1 cellular context compared by ENCODE assay signal in genomic region chr4:52957220-52957686, GRCh38.
TF ChIP-seq lines count a peak whose summit lies in the region.

No MANE protein-coding gene starts in this region.

TF ChIP-seq in SK-N-SH, 30 proteins besides CTCF, POLR2A, EP300 and RAD21 (continued from another document):
- TF ChIP-seq, protein P1, sequence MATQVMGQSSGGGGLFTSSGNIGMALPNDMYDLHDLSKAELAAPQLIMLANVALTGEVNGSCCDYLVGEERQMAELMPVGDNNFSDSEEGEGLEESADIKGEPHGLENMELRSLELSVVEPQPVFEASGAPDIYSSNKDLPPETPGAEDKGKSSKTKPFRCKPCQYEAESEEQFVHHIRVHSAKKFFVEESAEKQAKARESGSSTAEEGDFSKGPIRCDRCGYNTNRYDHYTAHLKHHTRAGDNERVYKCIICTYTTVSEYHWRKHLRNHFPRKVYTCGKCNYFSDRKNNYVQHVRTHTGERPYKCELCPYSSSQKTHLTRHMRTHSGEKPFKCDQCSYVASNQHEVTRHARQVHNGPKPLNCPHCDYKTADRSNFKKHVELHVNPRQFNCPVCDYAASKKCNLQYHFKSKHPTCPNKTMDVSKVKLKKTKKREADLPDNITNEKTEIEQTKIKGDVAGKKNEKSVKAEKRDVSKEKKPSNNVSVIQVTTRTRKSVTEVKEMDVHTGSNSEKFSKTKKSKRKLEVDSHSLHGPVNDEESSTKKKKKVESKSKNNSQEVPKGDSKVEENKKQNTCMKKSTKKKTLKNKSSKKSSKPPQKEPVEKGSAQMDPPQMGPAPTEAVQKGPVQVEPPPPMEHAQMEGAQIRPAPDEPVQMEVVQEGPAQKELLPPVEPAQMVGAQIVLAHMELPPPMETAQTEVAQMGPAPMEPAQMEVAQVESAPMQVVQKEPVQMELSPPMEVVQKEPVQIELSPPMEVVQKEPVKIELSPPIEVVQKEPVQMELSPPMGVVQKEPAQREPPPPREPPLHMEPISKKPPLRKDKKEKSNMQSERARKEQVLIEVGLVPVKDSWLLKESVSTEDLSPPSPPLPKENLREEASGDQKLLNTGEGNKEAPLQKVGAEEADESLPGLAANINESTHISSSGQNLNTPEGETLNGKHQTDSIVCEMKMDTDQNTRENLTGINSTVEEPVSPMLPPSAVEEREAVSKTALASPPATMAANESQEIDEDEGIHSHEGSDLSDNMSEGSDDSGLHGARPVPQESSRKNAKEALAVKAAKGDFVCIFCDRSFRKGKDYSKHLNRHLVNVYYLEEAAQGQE (IDR thresholded peaks at IDR 0.05; ENCODE audit: low read depth, low read length): no peak
- TF ChIP-seq FOXJ3 (CRISPR knock-in tag; IDR thresholded peaks at IDR 0.05): 0 out of 2 replicates have a peak, but pooled peaks have one; percentile 26
TF ChIP-seq in SK-N-SH: peak in this region for 2.
